Comparison of ENCODE assay signal across 19 cellular contexts in the genomic region with DNA sequence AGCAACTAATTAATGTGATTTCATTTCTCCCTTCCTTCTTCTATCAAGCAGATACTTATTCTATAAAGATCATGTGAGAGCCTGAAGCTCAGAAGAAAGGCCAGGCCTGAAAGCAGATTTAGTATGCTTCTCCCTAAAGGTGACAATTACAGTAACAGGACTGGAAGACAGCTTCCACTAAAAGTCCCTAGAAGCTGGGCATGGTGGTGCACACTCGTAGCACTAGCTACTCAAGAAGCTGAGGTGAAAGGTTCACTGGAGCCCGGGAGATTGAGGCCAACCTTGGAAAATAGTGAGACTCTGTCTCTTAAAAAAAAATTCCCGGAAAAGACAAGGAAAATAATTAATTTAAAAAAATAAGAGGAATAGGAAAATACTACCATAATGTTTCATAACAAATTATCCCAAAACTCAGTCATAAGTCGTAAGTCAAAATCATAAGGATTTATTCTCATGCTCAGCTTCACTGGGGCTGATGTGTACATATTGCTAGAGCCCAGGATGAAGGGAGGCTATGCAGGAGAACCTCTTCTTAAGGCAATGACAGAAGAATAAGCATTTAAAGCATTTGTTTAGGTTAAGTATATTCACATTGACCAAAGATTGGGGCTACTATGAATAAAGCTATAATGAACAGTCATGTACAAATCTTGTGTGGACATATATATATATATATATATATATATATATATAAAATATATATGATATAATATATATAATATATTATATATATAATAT.
"Had no signal": no experiment of that assay in that cellular context is flagged by ENCODE, and none has a peak within 500 bp of the region (broad histone marks: within the 10 kb centered on the region; RNA-seq: fewer than 3 reads in every experiment).

No MANE protein-coding gene starts in this region.

- H3K4me1 Mint-ChIP-seq: mesothelial cell of epicardium; nephron progenitor cell; stimulated activated naive B cell treated with anti-CD40 and anti-IgM and Interleukin-4, amounts not matched to agents 10 μg/mL and 1 μg/mL and 100 μg/mL, for 72 hours had no signal

- H3K36me3 Mint-ChIP-seq: mesothelial cell of epicardium; stimulated activated naive B cell treated with anti-CD40 and anti-IgM and Interleukin-4, amounts not matched to agents 10 μg/mL and 1 μg/mL and 100 μg/mL, for 72 hours had no signal

- H3K4me3 Mint-ChIP-seq: mesothelial cell of epicardium; nephron progenitor cell; stimulated activated naive B cell treated with anti-CD40 and anti-IgM and Interleukin-4, amounts not matched to agents 10 μg/mL and 1 μg/mL and 100 μg/mL, for 72 hours had no signal

- H3K27ac Mint-ChIP-seq: mesothelial cell of epicardium; nephron progenitor cell; stimulated activated naive B cell treated with anti-CD40 and anti-IgM and Interleukin-4, amounts not matched to agents 10 μg/mL and 1 μg/mL and 100 μg/mL, for 72 hours had no signal

- DNase-seq: activated CD4-positive, alpha-beta T cell treated with anti-CD3 and anti-CD28 coated beads for 1 hour; activated naive CD4-positive, alpha-beta T cell; aorta; brain microvascular endothelial cell; central memory CD4-positive, alpha-beta T cell; dorsolateral prefrontal cortex; islet precursor cell; left colon; nephron progenitor cell; occipital lobe; posterior cingulate gyrus; retina; spleen; stimulated activated CD4-positive, alpha-beta T cell treated with anti-CD3 and anti-CD28 coated beads, Interleukin-4, amount 100 ng/mL, for 4 hours; stimulated activated naive B cell treated with anti-CD40 and anti-IgM and Interleukin-4, amounts not matched to agents 10 μg/mL and 1 μg/mL and 100 μg/mL, for 72 hours; SW 1271; thyroid gland; WERI-Rb-1 had no signal

- ATAC-seq: left colon; stimulated activated naive B cell treated with anti-CD40 and anti-IgM and Interleukin-4, amounts not matched to agents 10 μg/mL and 1 μg/mL and 100 μg/mL, for 72 hours had no signal

- H3K27me3 Mint-ChIP-seq: stimulated activated naive B cell treated with anti-CD40 and anti-IgM and Interleukin-4, amounts not matched to agents 10 μg/mL and 1 μg/mL and 100 μg/mL, for 72 hours had no signal
